9 cellular contexts compared by ENCODE assay signal in genomic region chr16:67834242-67834614, GRCh38. TPM values are rescaled to one million over a fixed set of nuclear protein-coding genes. Genes with fewer than 3 reads are reported as not detected.
DNase-seq lines count a peak whose midpoint lies in the region; ATAC-seq, FAIRE-seq and TF ChIP-seq lines count a peak whose summit lies in the region.
"Had no signal": no experiment of that assay in that cellular context is flagged by ENCODE, and none has a peak within 500 bp of the region (broad histone marks: within the 10 kb centered on the region; RNA-seq: fewer than 3 reads in every experiment).

No MANE protein-coding gene starts in this region.

- H3K27me3 ChIP-seq in astrocyte (ENCODE audit: insufficient read depth, low read length) (no peaks in the 10 kb centered on the region), lower lobe of right lung (ENCODE audit: low read depth) (no peaks in the 10 kb centered on the region), thymus (ENCODE audit: control insufficient read depth, insufficient read depth) (no peaks in the 10 kb centered on the region)

- TF ChIP-seq CTCF in astrocyte (IDR thresholded peaks at IDR 0.05; ENCODE audit: insufficient read depth, low read depth, low read length) (no peak), lower lobe of right lung (IDR thresholded peaks at IDR 0.05) (no peak)

- no peaks in the 10 kb centered on the region for H3K9me3 Mint-ChIP-seq in activated T-cell treated with anti-CD3 and anti-CD28 coated beads, Interleukin-2, amount 50 U/mL, for 24 hours
- no peaks in the 10 kb centered on the region for H3K9me3 Mint-ChIP-seq in astrocyte (ENCODE audit: unreplicated experiment)
- H3K9me3 Mint-ChIP-seq: dendritic cell treated with granulocyte-macrophage colony-stimulating factor and Interleukin-4, amounts not matched to agents 40 ng/mL and 50 ng/mL, for 4 days had no signal

- no peak overlapping the region for H3K27ac ChIP-seq in astrocyte (ENCODE audit: low read depth, low read length)
- H3K27ac ChIP-seq in lower lobe of right lung, result peak overlapping the region; percentile 72
- H3K27ac ChIP-seq in thymus (ENCODE audit: low read depth), result no peak overlapping the region

- DNase-seq in activated T-cell treated with anti-CD3 and anti-CD28 coated beads, Interleukin-2, amount 50 U/mL, for 24 hours, result no peak
- no peak for DNase-seq in activated T-cell treated with anti-CD3 and anti-CD28 coated beads, Interleukin-2, amount 50 U/mL, for 1 hour
- DNase-seq in astrocyte (ENCODE audit: low read depth), result no peak
- no peak for DNase-seq in lower lobe of right lung
- no peak for DNase-seq in inferior parietal cortex (ENCODE audit: extremely low spot score)

- no peaks in the 10 kb centered on the region for H3K27me3 Mint-ChIP-seq in activated T-cell treated with anti-CD3 and anti-CD28 coated beads, Interleukin-2, amount 50 U/mL, for 24 hours
- no peaks in the 10 kb centered on the region for H3K27me3 Mint-ChIP-seq in astrocyte (ENCODE audit: low read depth, unreplicated experiment)
- H3K27me3 Mint-ChIP-seq: dendritic cell treated with granulocyte-macrophage colony-stimulating factor and Interleukin-4, amounts not matched to agents 40 ng/mL and 50 ng/mL, for 4 days had no signal

- peaks cover 13% of the 10 kb centered on the region for H3K4me1 Mint-ChIP-seq in activated T-cell treated with anti-CD3 and anti-CD28 coated beads, Interleukin-2, amount 50 U/mL, for 24 hours (ENCODE audit: low read depth)
- peaks cover 4% of the 10 kb centered on the region for H3K4me1 Mint-ChIP-seq in astrocyte (ENCODE audit: low read depth, unreplicated experiment)

- no peak for FAIRE-seq in astrocyte (lab: Jason Lieb, UNC)

- peaks cover 24% of the 10 kb centered on the region for H3K79me2 ChIP-seq in astrocyte (ENCODE audit: insufficient read depth, low read length)

- WGBS in thymus, result 88% methylated on average over 10 of the region's 10 CpGs

- H3K27ac Mint-ChIP-seq in activated T-cell treated with anti-CD3 and anti-CD28 coated beads, Interleukin-2, amount 50 U/mL, for 24 hours, result peak overlapping the region; percentile 93
- no peak overlapping the region for H3K27ac Mint-ChIP-seq in astrocyte (ENCODE audit: unreplicated experiment)

- peaks cover 7% of the 10 kb centered on the region for H4K20me1 ChIP-seq in astrocyte (ENCODE audit: insufficient read depth, low read length)

- H3K4me1 ChIP-seq in astrocyte (ENCODE audit: insufficient read depth, low read length), result peaks cover 9% of the 10 kb centered on the region
- peaks cover 19% of the 10 kb centered on the region for H3K4me1 ChIP-seq in lower lobe of right lung
- H3K4me1 ChIP-seq in thymus (ENCODE audit: control insufficient read depth, insufficient read depth, low read length), result peaks cover 12% of the 10 kb centered on the region

- peak overlapping the region; percentile 95 for H3K9ac ChIP-seq in astrocyte (ENCODE audit: low read length)

- intact Hi-C loops in lower lobe of right lung (cut with DNase I), result no loop called here

- peak overlapping the region; percentile 93 for H3K4me3 Mint-ChIP-seq in activated T-cell treated with anti-CD3 and anti-CD28 coated beads, Interleukin-2, amount 50 U/mL, for 24 hours
- peak overlapping the region; percentile 88 for H3K4me3 Mint-ChIP-seq in astrocyte (ENCODE audit: unreplicated experiment)

- H2AFZ ChIP-seq in astrocyte (ENCODE audit: low read depth, low read length), result peak overlapping the region; percentile 77

- peak overlapping the region; percentile 81 for H3K4me3 ChIP-seq in astrocyte (ENCODE audit: insufficient read depth, low read depth, low read length)
- peak overlapping the region; percentile 85 for H3K4me3 ChIP-seq in lower lobe of right lung
- peak overlapping the region; percentile 86 for H3K4me3 ChIP-seq in thymus (ENCODE audit: low read length)

- peak overlapping the region; percentile 97 for H3K4me2 ChIP-seq in astrocyte (ENCODE audit: low read length)

- peaks cover 16% of the 10 kb centered on the region for H3K36me3 ChIP-seq in astrocyte (ENCODE audit: insufficient read depth, low read length)
- H3K36me3 ChIP-seq in lower lobe of right lung, result peaks cover 29% of the 10 kb centered on the region
- H3K36me3 ChIP-seq in thymus (ENCODE audit: control insufficient read depth, insufficient read depth), result peaks cover 29% of the 10 kb centered on the region

- no peaks in the 10 kb centered on the region for H3K9me3 ChIP-seq in astrocyte (ENCODE audit: insufficient read depth, low read depth, low read length)
- no peaks in the 10 kb centered on the region for H3K9me3 ChIP-seq in lower lobe of right lung
- H3K9me3 ChIP-seq in thymus (ENCODE audit: control insufficient read depth), result no peaks in the 10 kb centered on the region

- H3K36me3 Mint-ChIP-seq in activated T-cell treated with anti-CD3 and anti-CD28 coated beads, Interleukin-2, amount 50 U/mL, for 24 hours (ENCODE audit: low read depth), result peaks cover 36% of the 10 kb centered on the region
- peaks cover 13% of the 10 kb centered on the region for H3K36me3 Mint-ChIP-seq in astrocyte (ENCODE audit: low read depth, unreplicated experiment)

- ATAC-seq in lower lobe of right lung (no peak), HG03460 (IDR thresholded peaks at IDR 0.05; ENCODE audit: unreplicated experiment) (no peak), HG02763 (IDR thresholded peaks at IDR 0.05; ENCODE audit: unreplicated experiment) (no peak)

RNA-seq across cellular contexts. Expression of gene THAP11, which starts 7.9 kb away (rescaled TPM):
- 16.5 and 18.1 TPM in 2 replicates for total RNA-seq in astrocyte
- total RNA-seq in lower lobe of right lung, result 26.1 TPM
- polyA plus RNA-seq in thymus, result 25.7 TPM

RNA-seq across cellular contexts. Expression of gene NUTF2, which starts 12.5 kb away (rescaled TPM):
- 214 and 224 TPM in 2 replicates for total RNA-seq in astrocyte
- total RNA-seq in lower lobe of right lung, result 55.8 TPM
- polyA plus RNA-seq in thymus, result 106 TPM

RNA-seq across cellular contexts. Expression of gene CENPT, which starts 13.3 kb away (rescaled TPM):
- total RNA-seq in astrocyte (67.3 and 79.3 TPM in 2 replicates), lower lobe of right lung (29.9 TPM)
- polyA plus RNA-seq in thymus, result 101 TPM

RNA-seq across cellular contexts. Expression of gene TSNAXIP1, which starts 27.5 kb away (rescaled TPM):
- total RNA-seq in astrocyte (1.3 and 1.5 TPM in 2 replicates), lower lobe of right lung (3.5 TPM)
- polyA plus RNA-seq in thymus, result 2.0 TPM

RNA-seq across cellular contexts. Expression of gene RANBP10, which starts 27.9 kb away (rescaled TPM):
- total RNA-seq in astrocyte, result 14.2 and 15.7 TPM in 2 replicates
- total RNA-seq in lower lobe of right lung, result 21.7 TPM
- 10.7 TPM for polyA plus RNA-seq in thymus
